ENCODE assay signal across 1 cellular context in the genomic region with DNA sequence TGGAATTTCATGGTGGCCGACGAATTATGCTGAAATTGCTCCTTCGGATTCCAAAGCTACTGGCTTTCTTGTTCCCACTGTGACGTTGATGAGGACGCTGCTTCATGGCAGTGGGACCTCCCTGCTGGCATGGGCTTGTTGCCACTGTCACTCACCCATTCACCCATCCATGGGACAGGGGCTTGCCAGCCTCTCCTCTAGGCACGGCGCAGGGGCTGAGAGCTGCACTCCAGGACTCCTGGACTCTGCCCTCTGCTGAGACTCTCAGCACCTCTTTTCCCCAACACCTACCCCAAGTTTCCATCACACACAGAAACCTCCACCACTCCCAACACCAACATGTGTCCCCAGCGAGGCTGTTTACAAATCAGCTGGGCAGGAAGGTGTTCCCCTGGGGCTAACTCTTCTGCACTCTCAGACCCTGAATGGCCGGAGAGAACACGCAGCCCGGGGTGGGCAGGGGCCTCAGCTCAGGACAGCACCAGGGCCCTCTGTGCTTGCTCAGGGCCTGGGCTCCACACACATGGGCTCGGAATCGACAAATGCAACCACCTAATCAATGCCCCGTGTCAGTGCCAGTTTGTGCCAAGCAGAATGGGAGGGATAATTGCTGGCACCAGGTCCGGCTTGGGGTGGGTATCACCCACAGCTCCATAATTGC.
TF ChIP-seq lines count a peak whose summit lies in the region.

No MANE protein-coding gene starts in this region.

TF ChIP-seq in H1, 55 proteins besides CTCF, POLR2A, EP300 and RAD21:
- no peak for TF ChIP-seq CBX5 (IDR thresholded peaks at IDR 0.05; ENCODE audit: low read depth, low read length)
- TF ChIP-seq NRF1 (IDR thresholded peaks at IDR 0.05; ENCODE audit: low read depth, low read length) = no peak
- no peak for TF ChIP-seq TEAD4 (IDR thresholded peaks at IDR 0.05; ENCODE audit: low read depth, low read length)
- TF ChIP-seq BCL11A (IDR thresholded peaks at IDR 0.05; ENCODE audit: low read depth in 2 of 2, low read length in 2 of 2) = no peak
- no peak for TF ChIP-seq SIRT6 (IDR thresholded peaks at IDR 0.05; ENCODE audit: low read length)
- TF ChIP-seq ZNF274 (IDR thresholded peaks at IDR 0.05; ENCODE audit: borderline replicate concordance, extremely low read depth, low read length) = no peak
- TF ChIP-seq SP1 (IDR thresholded peaks at IDR 0.05; ENCODE audit: low read depth, low read length) = no peak
- TF ChIP-seq BACH1 (IDR thresholded peaks at IDR 0.05; ENCODE audit: low read length) = no peak
- no peak for TF ChIP-seq SP2 (IDR thresholded peaks at IDR 0.05; ENCODE audit: low read length)
- no peak for TF ChIP-seq CREB1 (IDR thresholded peaks at IDR 0.05)
- TF ChIP-seq KDM1A (IDR thresholded peaks at IDR 0.05; ENCODE audit: borderline replicate concordance, low read length) = no peak
- TF ChIP-seq CHD2 (IDR thresholded peaks at IDR 0.05; ENCODE audit: low read length) = no peak
- no peak for TF ChIP-seq SRF (IDR thresholded peaks at IDR 0.05; ENCODE audit: low read depth, low read length)
- no peak for TF ChIP-seq SP4 (IDR thresholded peaks at IDR 0.05; ENCODE audit: low read length)
- TF ChIP-seq, protein P1, sequence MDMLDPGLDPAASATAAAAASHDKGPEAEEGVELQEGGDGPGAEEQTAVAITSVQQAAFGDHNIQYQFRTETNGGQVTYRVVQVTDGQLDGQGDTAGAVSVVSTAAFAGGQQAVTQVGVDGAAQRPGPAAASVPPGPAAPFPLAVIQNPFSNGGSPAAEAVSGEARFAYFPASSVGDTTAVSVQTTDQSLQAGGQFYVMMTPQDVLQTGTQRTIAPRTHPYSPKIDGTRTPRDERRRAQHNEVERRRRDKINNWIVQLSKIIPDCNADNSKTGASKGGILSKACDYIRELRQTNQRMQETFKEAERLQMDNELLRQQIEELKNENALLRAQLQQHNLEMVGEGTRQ (IDR thresholded peaks at IDR 0.05; ENCODE audit: low read length) = no peak
- TF ChIP-seq CHD7 (IDR thresholded peaks at IDR 0.05; ENCODE audit: insufficient replicate concordance, low read length) = no peak
